Comparison of ENCODE assay signal across 10 cellular contexts in the genomic region with DNA sequence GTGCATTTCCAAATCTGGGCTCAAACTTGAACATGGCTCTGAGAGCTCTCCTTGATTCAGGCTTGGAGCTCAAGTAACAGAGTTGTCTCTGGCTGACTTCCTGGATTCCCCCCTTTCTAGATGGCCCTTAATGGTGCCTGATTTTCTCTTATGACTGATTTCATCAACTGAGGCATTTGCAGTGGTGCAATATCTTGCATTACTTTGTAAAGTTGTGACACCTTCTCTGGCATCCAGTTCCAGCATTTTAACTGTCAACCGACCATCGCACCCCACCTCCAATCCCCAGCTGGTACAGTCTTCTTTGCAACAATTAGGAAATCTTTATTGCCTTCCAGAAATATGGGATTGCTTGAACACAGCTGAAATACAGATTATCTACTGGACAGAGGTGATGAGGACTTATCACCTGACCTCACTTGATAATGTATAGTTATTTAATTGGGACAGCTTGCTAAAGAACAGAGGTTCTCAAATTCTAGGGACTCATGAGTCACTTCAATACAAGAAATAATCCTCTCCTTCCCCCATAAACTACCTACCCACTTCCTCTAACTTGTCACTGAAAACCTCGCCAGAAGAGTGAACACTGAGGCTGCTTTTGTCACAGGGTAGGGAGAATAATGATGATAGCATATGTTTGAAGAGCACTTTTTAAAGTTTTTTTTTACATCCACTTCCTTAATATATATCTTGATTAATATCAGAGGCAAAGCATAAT. TPM values are rescaled to one million over a fixed set of nuclear protein-coding genes. Genes with fewer than 3 reads are reported as not detected.
DNase-seq lines count a peak whose midpoint lies in the region; ATAC-seq lines count a peak whose summit lies in the region.
"Had no signal": no experiment of that assay in that cellular context is flagged by ENCODE, and none has a peak within 500 bp of the region (broad histone marks: within the 10 kb centered on the region; RNA-seq: fewer than 3 reads in every experiment).

No MANE protein-coding gene starts in this region.

- H3K9me3 Mint-ChIP-seq in activated CD4-positive, alpha-beta T cell treated with anti-CD3 and anti-CD28 coated beads for 36 hours (ENCODE audit: low read depth), result no peaks in the 10 kb centered on the region
- peaks cover 16% of the 10 kb centered on the region for H3K9me3 Mint-ChIP-seq in activated CD8-positive, alpha-beta T cell treated with anti-CD3 and anti-CD28 coated beads, Interleukin-2, amount 10 ng/mL, durations not matched to agents 7 days and 5 days (ENCODE audit: insufficient read depth)
- H3K9me3 Mint-ChIP-seq in stimulated activated effector memory CD8-positive, alpha-beta T cell treated with anti-CD3 and anti-CD28 coated beads, Interleukin-12 subunit alpha, Interleukin-12 subunit beta, amount 100 ng/mL, for 72 hours, result no peaks in the 10 kb centered on the region

- H3K4me1 Mint-ChIP-seq in activated CD4-positive, alpha-beta T cell treated with anti-CD3 and anti-CD28 coated beads for 36 hours, result peaks cover 50% of the 10 kb centered on the region
- H3K4me1 Mint-ChIP-seq in activated CD8-positive, alpha-beta T cell treated with anti-CD3 and anti-CD28 coated beads, Interleukin-2, amount 10 ng/mL, durations not matched to agents 7 days and 5 days (ENCODE audit: low read depth), result peaks cover 81% of the 10 kb centered on the region
- H3K4me1 Mint-ChIP-seq in stimulated activated effector memory CD8-positive, alpha-beta T cell treated with anti-CD3 and anti-CD28 coated beads, Interleukin-12 subunit alpha, Interleukin-12 subunit beta, amount 100 ng/mL, for 72 hours, result peaks cover 53% of the 10 kb centered on the region

- H3K36me3 Mint-ChIP-seq in activated CD4-positive, alpha-beta T cell treated with anti-CD3 and anti-CD28 coated beads for 36 hours (ENCODE audit: low read depth), result no peaks in the 10 kb centered on the region
- peaks cover 58% of the 10 kb centered on the region for H3K36me3 Mint-ChIP-seq in activated CD8-positive, alpha-beta T cell treated with anti-CD3 and anti-CD28 coated beads, Interleukin-2, amount 10 ng/mL, durations not matched to agents 7 days and 5 days (ENCODE audit: low read depth)
- no peaks in the 10 kb centered on the region for H3K36me3 Mint-ChIP-seq in stimulated activated effector memory CD8-positive, alpha-beta T cell treated with anti-CD3 and anti-CD28 coated beads, Interleukin-12 subunit alpha, Interleukin-12 subunit beta, amount 100 ng/mL, for 72 hours

- intact Hi-C loops in activated CD4-positive, alpha-beta T cell treated with anti-CD3 and anti-CD28 coated beads for 36 hours (cut with DNase I, micrococcal nuclease), result loop anchor here (2.0 to 10.0 kb wide), 3 partner anchors 32 to 238 kb away; no protein-coding TSS in a partner anchor

- CTCF ChIA-PET in activated CD4-positive, alpha-beta T cell treated with anti-CD3 and anti-CD28 coated beads for 36 hours (lab: Charles Lee), result interaction anchor here (0.7 to 1.6 kb wide), 6 partner anchors 17 to 197 kb away, joined by 3 to 10 read pairs (median 5); no protein-coding TSS in a partner anchor
- CTCF ChIA-PET in activated CD8-positive, alpha-beta T cell treated with anti-CD3 and anti-CD28 coated beads, Interleukin-2, amount 10 ng/mL, durations not matched to agents 7 days and 5 days (lab: Charles Lee), result interaction anchor here (0.7 to 10.1 kb wide), 9 partner anchors 10 to 329 kb away, joined by 3 to 181 read pairs (median 5); partner anchors contain the start of genes LNP1 and TBC1D23

- peak; percentile 73 for ATAC-seq in activated CD4-positive, alpha-beta T cell treated with anti-CD3 and anti-CD28 coated beads for 36 hours
- peak; percentile 54 for ATAC-seq in HG03342 (IDR thresholded peaks at IDR 0.05; ENCODE audit: unreplicated experiment)
- peak; percentile 68 for ATAC-seq in activated CD8-positive, alpha-beta T cell treated with anti-CD3 and anti-CD28 coated beads, Interleukin-2, amount 10 ng/mL, durations not matched to agents 7 days and 5 days
- ATAC-seq in stimulated activated effector memory CD8-positive, alpha-beta T cell treated with anti-CD3 and anti-CD28 coated beads, Interleukin-12 subunit alpha, Interleukin-12 subunit beta, amount 100 ng/mL, for 72 hours, result peak; percentile 89

- POLR2A ChIA-PET in activated CD4-positive, alpha-beta T cell treated with anti-CD3 and anti-CD28 coated beads for 36 hours (lab: Charles Lee), result no interaction called here
- POLR2A ChIA-PET in activated CD8-positive, alpha-beta T cell treated with anti-CD3 and anti-CD28 coated beads, Interleukin-2, amount 10 ng/mL, durations not matched to agents 7 days and 5 days (lab: Charles Lee), result interaction anchor here (0.6 kb wide), 2 partner anchors 10 to 68 kb away, joined by 3 read pairs; no protein-coding TSS in a partner anchor

- no peak for DNase-seq in activated CD4-positive, alpha-beta T cell treated with anti-CD3 and anti-CD28 coated beads for 36 hours
- DNase-seq in activated CD4-positive, alpha-beta T cell treated with anti-CD3 and anti-CD28 coated beads, Interleukin-2, amount 50 U/mL, for 48 hours, result no peak
- peak; percentile 58 for DNase-seq in activated CD8-positive, alpha-beta T cell treated with anti-CD3 and anti-CD28 coated beads, Interleukin-2, amount 10 ng/mL, durations not matched to agents 7 days and 5 days
- no peak for DNase-seq in stimulated activated effector memory CD8-positive, alpha-beta T cell treated with anti-CD3 and anti-CD28 coated beads, Interleukin-12 subunit alpha, Interleukin-12 subunit beta, amount 100 ng/mL, for 72 hours (ENCODE audit: low spot score in 2 of 2)
- no peak for DNase-seq in occipital lobe (lab: John Stamatoyannopoulos, UW)
- DNase-seq in NCI-H82 treated with DMSO at 0.1 percent for 48 hours (lab: John Stamatoyannopoulos, UW; ENCODE audit: unreplicated experiment), result no peak
- DNase-seq in hippocampal formation (lab: John Stamatoyannopoulos, UW), result no peak
- DNase-seq: 8988T, ovary had no signal

- H3K27ac Mint-ChIP-seq in activated CD4-positive, alpha-beta T cell treated with anti-CD3 and anti-CD28 coated beads for 36 hours, result no peak overlapping the region
- H3K27ac Mint-ChIP-seq in activated CD8-positive, alpha-beta T cell treated with anti-CD3 and anti-CD28 coated beads, Interleukin-2, amount 10 ng/mL, durations not matched to agents 7 days and 5 days, result peak overlapping the region; percentile 91
- peak overlapping the region; percentile 75 for H3K27ac Mint-ChIP-seq in stimulated activated effector memory CD8-positive, alpha-beta T cell treated with anti-CD3 and anti-CD28 coated beads, Interleukin-12 subunit alpha, Interleukin-12 subunit beta, amount 100 ng/mL, for 72 hours

- H3K4me3 Mint-ChIP-seq in activated CD4-positive, alpha-beta T cell treated with anti-CD3 and anti-CD28 coated beads for 36 hours, result no peak overlapping the region
- H3K4me3 Mint-ChIP-seq in activated CD8-positive, alpha-beta T cell treated with anti-CD3 and anti-CD28 coated beads, Interleukin-2, amount 10 ng/mL, durations not matched to agents 7 days and 5 days, result peak overlapping the region; percentile 60
- peak overlapping the region; percentile 45 for H3K4me3 Mint-ChIP-seq in stimulated activated effector memory CD8-positive, alpha-beta T cell treated with anti-CD3 and anti-CD28 coated beads, Interleukin-12 subunit alpha, Interleukin-12 subunit beta, amount 100 ng/mL, for 72 hours

- no peaks in the 10 kb centered on the region for H3K27me3 Mint-ChIP-seq in activated CD4-positive, alpha-beta T cell treated with anti-CD3 and anti-CD28 coated beads for 36 hours
- no peaks in the 10 kb centered on the region for H3K27me3 Mint-ChIP-seq in activated CD8-positive, alpha-beta T cell treated with anti-CD3 and anti-CD28 coated beads, Interleukin-2, amount 10 ng/mL, durations not matched to agents 7 days and 5 days (ENCODE audit: low read depth)

RNA-seq across cellular contexts. Expression of gene FILIP1L, which starts 41.8 kb away (rescaled TPM):
- under 1 TPM in 1 of 2 experiments, not detected in 1; 0.11 TPM for total RNA-seq in activated CD4-positive, alpha-beta T cell treated with anti-CD3 and anti-CD28 coated beads for 36 hours
- 1 to 10 TPM; 1.5 to 1.7 TPM for total RNA-seq in activated CD8-positive, alpha-beta T cell treated with anti-CD3 and anti-CD28 coated beads, Interleukin-2, amount 10 ng/mL, durations not matched to agents 7 days and 5 days
- total RNA-seq in occipital lobe, result 1.2 TPM
